In the genomic region with DNA sequence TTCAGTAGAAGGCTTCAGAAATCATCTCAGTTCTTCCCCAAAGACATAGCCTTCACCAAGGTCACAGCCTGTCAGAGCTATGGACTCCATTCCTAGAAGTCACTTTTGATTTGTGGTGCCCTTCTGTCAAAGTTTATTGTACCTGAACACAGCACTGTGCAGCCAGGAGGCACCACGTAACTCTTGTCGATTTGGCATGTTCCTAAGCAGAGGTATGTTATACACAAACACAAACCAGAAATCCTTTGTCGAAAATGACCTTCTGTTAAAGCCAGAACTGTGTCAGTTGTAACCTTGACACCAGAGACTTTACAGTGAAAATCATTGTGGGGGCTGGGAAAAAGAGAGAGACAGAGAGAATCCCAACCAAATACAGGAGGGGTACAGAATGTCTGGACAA, we compare ENCODE assay signal across 5 cellular contexts.
"Had no signal": no experiment of that assay in that cellular context is flagged by ENCODE, and none has a peak within 500 bp of the region (broad histone marks: within the 10 kb centered on the region; RNA-seq: fewer than 3 reads in every experiment).

No MANE protein-coding gene starts in this region.

- H3K27ac ChIP-seq: HL-60 had no signal

- ATAC-seq: GM23338, HepG2 had no signal

- DNase-seq: H9, HCEC 1CT had no signal

- H3K4me3 ChIP-seq: GM23338 had no signal
